In the genomic region with DNA sequence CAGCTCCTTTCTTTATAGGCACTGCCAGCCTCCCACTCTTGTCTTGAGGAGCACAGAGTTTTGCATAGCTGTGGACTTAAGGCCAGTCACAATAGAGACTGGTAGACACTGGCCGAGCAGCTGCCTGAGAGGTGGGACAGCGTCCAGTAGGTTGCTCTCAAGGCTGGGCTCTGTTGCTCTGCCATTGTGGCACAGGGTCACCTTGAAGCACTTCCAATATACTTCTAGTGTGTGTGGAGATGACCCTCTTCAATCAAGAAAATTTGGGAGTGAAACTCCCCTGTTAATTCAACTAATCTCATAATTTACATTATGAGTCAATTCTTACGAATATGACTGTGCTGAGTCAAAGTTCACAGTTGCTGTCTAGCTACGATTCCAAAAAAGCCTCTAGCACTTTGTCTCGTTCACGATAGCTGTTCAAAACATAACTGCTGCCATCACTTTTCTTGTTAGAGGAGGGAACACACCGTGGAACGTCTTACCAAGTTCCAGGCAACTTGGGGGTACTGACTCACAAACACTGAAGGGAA, we compare ENCODE assay signal across 15 cellular contexts.
A peak's percentile ranks its signal among the peaks of the same experiment; 100 is the strongest.
DNase-seq lines count a peak whose midpoint lies in the region; ATAC-seq and TF ChIP-seq lines count a peak whose summit lies in the region.
"Had no signal": no experiment of that assay in that cellular context is flagged by ENCODE, and none has a peak within 500 bp of the region (broad histone marks: within the 10 kb centered on the region; RNA-seq: fewer than 3 reads in every experiment).

No MANE protein-coding gene starts in this region.

- no peak overlapping the region for H3K4me3 Mint-ChIP-seq in activated naive CD4-positive, alpha-beta T cell treated with anti-CD3 and anti-CD28 coated beads for 36 hours
- no peak overlapping the region for H3K4me3 Mint-ChIP-seq in activated naive CD4-positive, alpha-beta T cell treated with anti-CD3 and anti-CD28 coated beads, Interleukin-2, amount 10 ng/mL, durations not matched to agents 7 days and 5 days
- no peak overlapping the region for H3K4me3 Mint-ChIP-seq in CD4-positive, alpha-beta memory T cell

- H3K4me1 Mint-ChIP-seq in activated naive CD4-positive, alpha-beta T cell treated with anti-CD3 and anti-CD28 coated beads for 36 hours (ENCODE audit: low read depth), result no peaks in the 10 kb centered on the region
- H3K4me1 Mint-ChIP-seq in activated naive CD4-positive, alpha-beta T cell treated with anti-CD3 and anti-CD28 coated beads, Interleukin-2, amount 10 ng/mL, durations not matched to agents 7 days and 5 days, result no peaks in the 10 kb centered on the region
- H3K4me1 Mint-ChIP-seq in CD4-positive, alpha-beta memory T cell, result no peaks in the 10 kb centered on the region

- peak overlapping the region in 1 of 10 donors; percentile 33 for H3K4me3 ChIP-seq in heart right ventricle
- no peak overlapping the region for H3K4me3 ChIP-seq in aorta (ENCODE audit: low read length in 2 of 2)
- no peak overlapping the region for H3K4me3 ChIP-seq in CD4-positive, alpha-beta memory T cell (ENCODE audit: low read length in 2 of 2)
- H3K4me3 ChIP-seq: uterus had no signal

- no peaks in the 10 kb centered on the region for H3K9me3 Mint-ChIP-seq in activated naive CD4-positive, alpha-beta T cell treated with anti-CD3 and anti-CD28 coated beads for 36 hours
- no peaks in the 10 kb centered on the region for H3K9me3 Mint-ChIP-seq in activated naive CD4-positive, alpha-beta T cell treated with anti-CD3 and anti-CD28 coated beads, Interleukin-2, amount 10 ng/mL, durations not matched to agents 7 days and 5 days
- peaks cover 0 to 3% (median 0%) of the 10 kb centered on the region in 8 donors for H3K9me3 Mint-ChIP-seq in CD4-positive, alpha-beta memory T cell

- H3K27me3 Mint-ChIP-seq in activated naive CD4-positive, alpha-beta T cell treated with anti-CD3 and anti-CD28 coated beads for 36 hours (ENCODE audit: low read depth), result no peaks in the 10 kb centered on the region
- no peaks in the 10 kb centered on the region for H3K27me3 Mint-ChIP-seq in activated naive CD4-positive, alpha-beta T cell treated with anti-CD3 and anti-CD28 coated beads, Interleukin-2, amount 10 ng/mL, durations not matched to agents 7 days and 5 days
- H3K27me3 Mint-ChIP-seq in CD4-positive, alpha-beta memory T cell, result peaks cover 0 to 4% of the 10 kb centered on the region in 2 donors

- POLR2A ChIA-PET in CD4-positive, alpha-beta memory T cell (lab: Charles Lee; ENCODE audit: partially characterized antibody), result no interaction called here

- H3K36me3 ChIP-seq in heart right ventricle (no peaks in the 10 kb centered on the region), aorta (ENCODE audit: control insufficient read depth in 1 of 2, insufficient read depth in 2 of 2, low read length in 1 of 2) (no peaks in the 10 kb centered on the region)
- H3K36me3 ChIP-seq in CD4-positive, alpha-beta memory T cell (ENCODE audit: insufficient read depth, low read length), result no peaks in the 10 kb centered on the region
- H3K36me3 ChIP-seq: uterus had no signal

- TF ChIP-seq CTCF in heart right ventricle (IDR thresholded peaks at IDR 0.05) (no peak), GM13977 (IDR thresholded peaks at IDR 0.05; ENCODE audit: extremely low read depth, insufficient read depth, missing control alignments) (no peak)

- peak overlapping the region in 7 of 10 donors; percentile 23 to 58 (median 41) for H3K27ac ChIP-seq in heart right ventricle
- no peak overlapping the region for H3K27ac ChIP-seq in aorta (ENCODE audit: low read depth in 1 of 2, low read length in 2 of 2)
- H3K27ac ChIP-seq in CD4-positive, alpha-beta memory T cell (ENCODE audit: low read depth, low read length), result no peak overlapping the region
- H3K27ac ChIP-seq: epithelial cell of prostate, uterus had no signal

- peak; percentile 87 for ATAC-seq in GM21717 (IDR thresholded peaks at IDR 0.05; ENCODE audit: unreplicated experiment)
- ATAC-seq in HG03342 (IDR thresholded peaks at IDR 0.05; ENCODE audit: unreplicated experiment), result peak; percentile 75
- peak in 5 of 8 donors; percentile 47 to 76 (median 59) for ATAC-seq in heart right ventricle
- no peak for ATAC-seq in aorta (ENCODE audit: low FRiP score)

- in situ Hi-C loops in GM13977 (cut with MboI; ENCODE audit: low pct_unique_long_range_greater_than_20kb, low sequenced_read_pairs, unreplicated experiment), result no loop called here

- CTCF ChIA-PET in activated naive CD4-positive, alpha-beta T cell treated with anti-CD3 and anti-CD28 coated beads for 36 hours (lab: Charles Lee), result no interaction called here
- CTCF ChIA-PET in activated naive CD4-positive, alpha-beta T cell treated with anti-CD3 and anti-CD28 coated beads, Interleukin-2, amount 10 ng/mL, durations not matched to agents 7 days and 5 days (lab: Charles Lee), result no interaction called here
- CTCF ChIA-PET in CD4-positive, alpha-beta memory T cell (lab: Charles Lee; ENCODE audit: partially characterized antibody), result no interaction called here

- WGBS in heart right ventricle, 2 donors, result 63 to 69% methylated on average over 8 of the region's 8 CpGs
- WGBS in aorta, 2 donors, result 59 to 73% methylated on average over 8 of the region's 8 CpGs

- H3K36me3 Mint-ChIP-seq in activated naive CD4-positive, alpha-beta T cell treated with anti-CD3 and anti-CD28 coated beads for 36 hours (ENCODE audit: low read depth), result no peaks in the 10 kb centered on the region
- no peaks in the 10 kb centered on the region for H3K36me3 Mint-ChIP-seq in activated naive CD4-positive, alpha-beta T cell treated with anti-CD3 and anti-CD28 coated beads, Interleukin-2, amount 10 ng/mL, durations not matched to agents 7 days and 5 days
- no peaks in the 10 kb centered on the region for H3K36me3 Mint-ChIP-seq in CD4-positive, alpha-beta memory T cell

- H3K4me1 ChIP-seq in heart right ventricle (peaks cover 0 to 22% (median 0%) of the 10 kb centered on the region in 9 donors), aorta (ENCODE audit: control insufficient read depth in 1 of 2, insufficient read depth in 2 of 2, low read length in 2 of 2) (peaks cover 0 to 5% of the 10 kb centered on the region in 2 donors)
- H3K4me1 ChIP-seq in CD4-positive, alpha-beta memory T cell (ENCODE audit: insufficient read depth, low read length), result no peaks in the 10 kb centered on the region
- H3K4me1 ChIP-seq: uterus had no signal

- DNase-seq in activated naive CD4-positive, alpha-beta T cell treated with anti-CD3 and anti-CD28 coated beads for 36 hours, result peak; percentile 15
- no peak for DNase-seq in activated naive CD4-positive, alpha-beta T cell treated with anti-CD3 and anti-CD28 coated beads, Interleukin-2, amount 10 ng/mL, durations not matched to agents 7 days and 5 days
- DNase-seq in heart right ventricle (peak in 1 of 2 donors; percentile 20), GM13977 (ENCODE audit: low spot score) (no peak), aorta (no peak)
- DNase-seq in CD4-positive, alpha-beta memory T cell, result no peak
- DNase-seq: MV-4-11; NCI-H524; nucleus accumbens; RPMI8226; stimulated activated CD8-positive, alpha-beta memory T cell treated with anti-CD3 and anti-CD28 coated beads, Interleukin-4, amount 100 ng/mL, for 48 hours; uterus had no signal

- H3K27ac Mint-ChIP-seq in activated naive CD4-positive, alpha-beta T cell treated with anti-CD3 and anti-CD28 coated beads for 36 hours, result no peak overlapping the region
- no peak overlapping the region for H3K27ac Mint-ChIP-seq in activated naive CD4-positive, alpha-beta T cell treated with anti-CD3 and anti-CD28 coated beads, Interleukin-2, amount 10 ng/mL, durations not matched to agents 7 days and 5 days
- no peak overlapping the region for H3K27ac Mint-ChIP-seq in CD4-positive, alpha-beta memory T cell

- H3K9me3 ChIP-seq in heart right ventricle (no peaks in the 10 kb centered on the region), aorta (ENCODE audit: control insufficient read depth, low read length) (no peaks in the 10 kb centered on the region)
- no peaks in the 10 kb centered on the region for H3K9me3 ChIP-seq in CD4-positive, alpha-beta memory T cell (ENCODE audit: control insufficient read depth in 1 of 2, low read length in 2 of 2)
- H3K9me3 ChIP-seq: uterus had no signal

- intact Hi-C loops in activated naive CD4-positive, alpha-beta T cell treated with anti-CD3 and anti-CD28 coated beads for 36 hours (cut with micrococcal nuclease), result no loop called here
- intact Hi-C loops in heart right ventricle (cut with DNase I), result loop anchor here in 1 of 10 donors (5.0 kb wide), 1 partner anchor 136 kb away; no protein-coding TSS in a partner anchor
- intact Hi-C loops in aorta (cut with DNase I), result no loop called here
- intact Hi-C loops in CD4-positive, alpha-beta memory T cell (cut with micrococcal nuclease), result no loop called here

- H3K27me3 ChIP-seq in heart right ventricle (no peaks in the 10 kb centered on the region), aorta (ENCODE audit: control insufficient read depth in 1 of 2, insufficient read depth in 2 of 2, low read length in 1 of 2) (no peaks in the 10 kb centered on the region)
- H3K27me3 ChIP-seq in CD4-positive, alpha-beta memory T cell (ENCODE audit: insufficient read depth, low read length), result no peaks in the 10 kb centered on the region
- H3K27me3 ChIP-seq: uterus had no signal

Comparison
In these comparisons a context has a peak if more than half of its experiments do, and no peak if none do; other contexts are left out.
1. H3K27ac ChIP-seq: peak in heart right ventricle (7 of 10); none in aorta (0 of 2) and CD4-positive, alpha-beta memory T cell (single experiment).